In the genomic region with DNA sequence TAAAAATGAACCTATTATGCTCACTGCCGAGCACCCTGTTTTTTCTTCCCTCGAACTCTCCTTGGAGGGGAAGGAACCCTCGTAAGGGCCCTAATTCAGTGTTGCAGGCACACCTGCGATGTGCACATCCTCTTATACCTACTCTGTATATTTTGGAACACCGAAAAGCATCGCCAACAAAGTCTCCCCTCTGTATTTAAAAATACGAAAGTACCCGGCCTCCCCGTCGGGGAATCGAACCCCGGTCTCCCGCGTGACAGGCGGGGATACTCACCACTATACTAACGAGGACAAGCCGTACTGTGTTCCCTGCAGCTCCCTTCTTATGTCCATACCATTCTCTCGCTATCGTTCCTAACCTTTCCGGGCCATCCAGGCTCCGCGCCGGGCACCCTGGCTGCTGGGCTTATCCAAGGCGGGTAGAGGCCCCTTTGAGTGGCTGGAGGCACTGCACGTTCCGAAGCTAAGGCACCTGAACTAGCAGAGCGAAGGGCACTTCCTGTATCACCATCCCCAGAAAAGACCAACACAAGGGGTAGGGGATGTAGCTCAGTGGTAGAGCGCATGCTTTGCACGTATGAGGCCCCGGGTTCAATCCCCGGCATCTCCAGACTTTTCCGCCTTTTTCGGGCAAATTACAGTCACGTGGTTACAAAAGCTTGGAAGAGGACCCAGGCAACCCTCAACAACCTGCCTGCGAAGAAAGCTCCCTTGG, we compare ENCODE assay signal across 8 cellular contexts. TPM values are rescaled to one million over a fixed set of nuclear protein-coding genes. Genes with fewer than 3 reads are reported as not detected.
DNase-seq lines count a peak whose midpoint lies in the region; ATAC-seq and TF ChIP-seq lines count a peak whose summit lies in the region.

No MANE protein-coding gene starts in this region.

- peaks cover 25% of the 10 kb centered on the region for H3F3A ChIP-seq in smooth muscle cell (ENCODE audit: low read depth)

- no peaks in the 10 kb centered on the region for H3K9me3 ChIP-seq in iPS-18c (ENCODE audit: control insufficient read depth, insufficient read depth, low read length)
- H3K9me3 ChIP-seq in smooth muscle cell (replicated peaks; ENCODE audit: low read depth), result no peaks in the 10 kb centered on the region

- H2AFZ ChIP-seq in smooth muscle cell (ENCODE audit: low read depth), result no peak overlapping the region

- DNase-seq in RPMI8226 (peak; percentile 91), astrocyte of the cerebellum (ENCODE audit: low read depth) (peak; percentile 81), smooth muscle cell (lab: John Stamatoyannopoulos, UW; ENCODE audit: unreplicated experiment) (no peak), SKM-1 (lab: John Stamatoyannopoulos, UW; ENCODE audit: unreplicated experiment) (no peak), COLO668 (lab: John Stamatoyannopoulos, UW; ENCODE audit: unreplicated experiment) (no peak)

- TF ChIP-seq CTCF in GM12875 (IDR thresholded peaks at IDR 0.05; ENCODE audit: borderline replicate concordance, insufficient read depth, low read depth, low read length), result no peak
- no peak for TF ChIP-seq CTCF in astrocyte of the cerebellum (IDR thresholded peaks at IDR 0.05; ENCODE audit: low read depth, low read length, missing control alignments)
- no peak for TF ChIP-seq CTCF in smooth muscle cell (IDR thresholded peaks at IDR 0.05; ENCODE audit: borderline replicate concordance, insufficient read depth, poor library complexity, severe bottlenecking)

- peak; percentile 69 for ATAC-seq in HG02798 (IDR thresholded peaks at IDR 0.05; ENCODE audit: poor library complexity, unreplicated experiment)

- peak overlapping the region; percentile 95 for H3K9ac ChIP-seq in smooth muscle cell (ENCODE audit: low read depth)

- peak overlapping the region; percentile 77 for H3K4me2 ChIP-seq in smooth muscle cell

- in situ Hi-C loops in astrocyte of the cerebellum (cut with HindIII; ENCODE audit: low sequenced_read_pairs), result no loop called here

- no peaks in the 10 kb centered on the region for H3K36me3 ChIP-seq in smooth muscle cell (ENCODE audit: low read depth)

- H3K27ac ChIP-seq in smooth muscle cell (ENCODE audit: low read depth), result peak overlapping the region; percentile 100

- H3K4me1 ChIP-seq in smooth muscle cell (ENCODE audit: low read depth), result peaks cover 11% of the 10 kb centered on the region

- no peaks in the 10 kb centered on the region for H4K20me1 ChIP-seq in smooth muscle cell (ENCODE audit: low read depth)

- no peaks in the 10 kb centered on the region for H3K27me3 ChIP-seq in smooth muscle cell (ENCODE audit: low read depth)

- 1% methylated on average over 35 of the region's 35 CpGs for WGBS in smooth muscle cell (ENCODE audit: low lambda C conversion rate)

- no peaks in the 10 kb centered on the region for H3K79me2 ChIP-seq in smooth muscle cell (ENCODE audit: low read depth)

- H3K4me3 ChIP-seq in GM12875 (ENCODE audit: low read depth, low read length) (peak overlapping the region; percentile 49), astrocyte of the cerebellum (ENCODE audit: low read depth, low read length) (peak overlapping the region; percentile 47), iPS-18c (ENCODE audit: insufficient read depth, low read depth, low read length) (peak overlapping the region; percentile 82), smooth muscle cell (peak overlapping the region; percentile 54)

RNA-seq across cellular contexts. Expression of gene UBC, which starts 25.1 kb away (rescaled TPM):
- 1,327 and 1,477 TPM in 2 replicates for total RNA-seq in smooth muscle cell
- 1,322 and 1,339 TPM in 2 replicates for polyA plus RNA-seq in smooth muscle cell

RNA-seq across cellular contexts. Expression of gene DHX37, which starts 49.3 kb away (rescaled TPM):
- total RNA-seq in smooth muscle cell, result 4.2 and 4.5 TPM in 2 replicates
- 7.6 and 9.7 TPM in 2 replicates for polyA plus RNA-seq in smooth muscle cell

RNA-seq across cellular contexts. Expression of gene BRI3BP, which starts 53.9 kb away (rescaled TPM):
- total RNA-seq in smooth muscle cell, result 1.3 and 1.8 TPM in 2 replicates
- polyA plus RNA-seq in smooth muscle cell, result 1.2 and 2.3 TPM in 2 replicates

Comparison
In these comparisons a context has a peak if more than half of its experiments do, and no peak if none do; other contexts are left out.
1. DNase-seq: peak in RPMI8226 (single experiment) and astrocyte of the cerebellum (single experiment); none in smooth muscle cell (single experiment), SKM-1 (single experiment) and COLO668 (single experiment).
2. Peak in every context shown above with its lines, with median percentiles within 50 percentile points of each other: H3K4me3 ChIP-seq.